Comparison of ENCODE assay signal across 1 cellular context in genomic region chr19:2714102-2714501, GRCh38. TPM values are rescaled to one million over a fixed set of nuclear protein-coding genes. Genes with fewer than 3 reads are reported as not detected.
"Had no signal": no experiment of that assay in that cellular context is flagged by ENCODE, and none has a peak within 500 bp of the region (broad histone marks: within the 10 kb centered on the region; RNA-seq: fewer than 3 reads in every experiment).

No MANE protein-coding gene starts in this region.

RNA-seq across cellular contexts. Expression of gene DIRAS1, which starts 7.1 kb away (rescaled TPM):
- polyA plus RNA-seq: immature natural killer cell had no signal
